In the genomic region with DNA sequence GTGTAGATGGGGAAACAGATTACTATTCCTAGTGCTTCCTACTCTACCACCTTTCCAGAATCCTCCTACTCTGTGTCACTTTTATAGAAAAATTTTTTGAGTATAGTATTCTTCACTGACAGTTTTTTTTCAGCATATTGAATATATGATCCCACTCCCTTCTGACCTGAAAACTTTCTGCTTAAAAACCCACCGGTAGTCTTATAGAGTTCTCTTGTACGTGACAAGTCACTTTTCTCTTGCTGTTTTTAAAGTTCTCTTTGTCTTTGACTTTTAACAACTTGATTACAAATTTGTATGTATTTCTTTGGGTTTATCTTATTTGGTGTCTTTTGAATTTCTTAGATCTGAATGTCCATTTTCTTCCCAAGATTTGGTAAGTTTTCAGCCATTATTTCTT, we compare ENCODE assay signal across 9 cellular contexts.
"Had no signal": no experiment of that assay in that cellular context is flagged by ENCODE, and none has a peak within 500 bp of the region (broad histone marks: within the 10 kb centered on the region; RNA-seq: fewer than 3 reads in every experiment).

No MANE protein-coding gene starts in this region.

- ATAC-seq: GM23338, HCT116 had no signal

- H3K27ac ChIP-seq: KMS-11 had no signal

- DNase-seq: H9, IMR-90, KBM-7 had no signal

- FAIRE-seq: H1, H54, HTR-8/SVneo had no signal

- H3K4me2 ChIP-seq: GM23338, KMS-11 had no signal

- H3K4me3 ChIP-seq: GM23338 had no signal

- H3K9ac ChIP-seq: KMS-11 had no signal

- H2AFZ ChIP-seq: GM23338 had no signal
